In genomic region chr6:167733740-167734661, GRCh38 we compare ENCODE assay signal across 10 cellular contexts.
DNase-seq lines count a peak whose midpoint lies in the region; ATAC-seq and TF ChIP-seq lines count a peak whose summit lies in the region.
"Had no signal": no experiment of that assay in that cellular context is flagged by ENCODE, and none has a peak within 500 bp of the region (broad histone marks: within the 10 kb centered on the region; RNA-seq: fewer than 3 reads in every experiment).

No MANE protein-coding gene starts in this region.

- no peaks in the 10 kb centered on the region for H3K79me2 ChIP-seq in GM23248 (ENCODE audit: insufficient read depth)

- no peaks in the 10 kb centered on the region for H3K27me3 Mint-ChIP-seq in WTC11 (ENCODE audit: low read depth)

- POLR2A ChIA-PET in WTC11 (lab: Charles Lee): no interaction called here

- no peak overlapping the region for H2AFZ ChIP-seq in GM23248

- ATAC-seq in WTC11 (no peak), left cardiac atrium (peak; percentile 57 to 87), HG03039 (IDR thresholded peaks at IDR 0.05; ENCODE audit: unreplicated experiment) (no peak)

- H3K4me3 Mint-ChIP-seq in WTC11: no peak overlapping the region
- H3K4me3 Mint-ChIP-seq: activated naive CD8-positive, alpha-beta T cell had no signal

- TF ChIP-seq CTCF in WTC11 (IDR thresholded peaks at IDR 0.05): no peak

- no peaks in the 10 kb centered on the region for H3K27me3 ChIP-seq in GM23248 (replicated peaks; ENCODE audit: insufficient read depth)

- H4K20me1 ChIP-seq in GM23248 (ENCODE audit: insufficient read depth): no peaks in the 10 kb centered on the region

- DNase-seq in GM23248 (peak; percentile 4), WTC11 (ENCODE audit: low spot score) (no peak), left cardiac atrium (no peak), renal cortical epithelial cell (ENCODE audit: low read depth) (peak; percentile 90), NCI-H1694 treated with DMSO at 0.1 percent for 48 hours (lab: John Stamatoyannopoulos, UW) (no peak), NCI-H2081 treated with DMSO at 0.1 percent for 48 hours (lab: John Stamatoyannopoulos, UW) (no peak)
- DNase-seq in activated CD4-positive, alpha-beta T cell treated with anti-CD3 and anti-CD28 coated beads, Interleukin-2, amount 50 U/mL, for 4 hours: no peak
- DNase-seq: WERI-Rb-1 had no signal

- H3K36me3 ChIP-seq in GM23248 (ENCODE audit: low read depth): no peaks in the 10 kb centered on the region
- H3K36me3 ChIP-seq: WERI-Rb-1 had no signal

- no peak overlapping the region for H3K4me2 ChIP-seq in GM23248 (ENCODE audit: unreplicated experiment)

- no peaks in the 10 kb centered on the region for H3F3A ChIP-seq in GM23248 (ENCODE audit: insufficient read depth)

- H3K27ac ChIP-seq in GM23248: no peak overlapping the region
- H3K27ac ChIP-seq: WERI-Rb-1 had no signal

- intact Hi-C loops in left cardiac atrium (cut with DNase I): no loop called here

- in situ Hi-C loops in GM23248 (cut with MboI): no loop called here

- H3K4me3 ChIP-seq in GM23248: no peak overlapping the region

- no peaks in the 10 kb centered on the region for H3K36me3 Mint-ChIP-seq in WTC11
- H3K36me3 Mint-ChIP-seq: activated naive CD8-positive, alpha-beta T cell had no signal

- 0 out of 2 replicates have a peak, but pooled peaks cover 1% of the 10 kb centered on the region for H3K9me2 ChIP-seq in GM23248 (ENCODE audit: insufficient read depth)

- CTCF ChIA-PET in WTC11 (lab: Charles Lee): no interaction called here

- no peak overlapping the region for H3K27ac Mint-ChIP-seq in WTC11
- H3K27ac Mint-ChIP-seq: activated naive CD8-positive, alpha-beta T cell had no signal

- no peak overlapping the region for H3K9ac ChIP-seq in GM23248

- H3K4me1 ChIP-seq in GM23248 (ENCODE audit: insufficient read depth): no peaks in the 10 kb centered on the region

- H3K4me1 Mint-ChIP-seq in WTC11: peaks cover 3% of the 10 kb centered on the region; the same call in 1 of the 2 replicates

- no peaks in the 10 kb centered on the region for H3K9me3 ChIP-seq in GM23248 (ENCODE audit: low read depth)

- H3K9me3 Mint-ChIP-seq in WTC11: peaks cover 12% of the 10 kb centered on the region

- 7 to 8% methylated on average over 16 of the region's 16 CpGs for WGBS in GM23248 (ENCODE audit: low coverage in 1 of 2, low lambda C conversion rate in 2 of 2, missing lambda C conversion rate in 2 of 2), 2 experiments

TF ChIP-seq in WTC11, 78 proteins besides CTCF, POLR2A, EP300 and RAD21:
- TF ChIP-seq NFATC4 (CRISPR knock-in tag; IDR thresholded peaks at IDR 0.05): no peak
- TF ChIP-seq SMAD3 (CRISPR knock-in tag; IDR thresholded peaks at IDR 0.05; ENCODE audit: borderline replicate concordance): no peak
- no peak for TF ChIP-seq MXD4 (CRISPR knock-in tag; IDR thresholded peaks at IDR 0.05; ENCODE audit: borderline replicate concordance)
- TF ChIP-seq ZNF219 (CRISPR knock-in tag; IDR thresholded peaks at IDR 0.05; ENCODE audit: borderline replicate concordance): no peak
- TF ChIP-seq GABPB1 (CRISPR knock-in tag; IDR thresholded peaks at IDR 0.05): peak; percentile 87
TF ChIP-seq in WTC11: peak in this region for 1.

Comparison
In these comparisons a context has a peak if more than half of its experiments do, and no peak if none do; other contexts are left out.
1. DNase-seq: peak in GM23248 (single experiment) and renal cortical epithelial cell (single experiment); none in WTC11 (single experiment), left cardiac atrium (single experiment), NCI-H1694 treated with DMSO at 0.1 percent for 48 hours (single experiment), NCI-H2081 treated with DMSO at 0.1 percent for 48 hours (single experiment) and activated CD4-positive, alpha-beta T cell treated with anti-CD3 and anti-CD28 coated beads, Interleukin-2, amount 50 U/mL, for 4 hours (0 of 2).
2. ATAC-seq: peak in left cardiac atrium (2 of 2); none in WTC11 (single experiment) and HG03039 (single experiment).